10 cellular contexts compared by ENCODE assay signal in the genomic region with DNA sequence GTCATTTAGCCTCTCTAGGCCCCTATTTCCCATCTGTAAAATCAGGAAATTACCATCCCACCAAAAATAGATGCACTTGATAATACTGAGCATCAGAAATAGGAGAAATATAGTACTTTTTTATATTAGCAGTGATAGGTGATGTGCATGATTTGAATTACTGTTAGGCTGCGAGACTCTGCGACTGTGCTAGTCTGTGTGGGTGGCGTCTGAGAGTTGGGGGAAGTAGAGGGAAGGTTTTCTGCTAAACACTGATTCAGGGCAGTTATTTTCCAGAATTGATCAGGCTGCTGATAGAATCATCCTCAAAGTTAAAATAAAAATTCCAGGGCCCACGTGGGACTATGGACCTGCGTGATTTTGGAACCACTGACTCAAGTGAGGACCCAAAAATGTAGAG.
A peak's percentile ranks its signal among the peaks of the same experiment; 100 is the strongest.
DNase-seq lines count a peak whose midpoint lies in the region; ATAC-seq and TF ChIP-seq lines count a peak whose summit lies in the region.
"Had no signal": no experiment of that assay in that cellular context is flagged by ENCODE, and none has a peak within 500 bp of the region (broad histone marks: within the 10 kb centered on the region; RNA-seq: fewer than 3 reads in every experiment).

No MANE protein-coding gene starts in this region.

- POLR2A ChIA-PET in CD4-positive, alpha-beta memory T cell (lab: Charles Lee; ENCODE audit: partially characterized antibody) = interaction anchor here (0.9 to 6.1 kb wide), 12 partner anchors 9 to 210 kb away, joined by 3 to 76 read pairs (median 13); a partner anchor contains a TSS

- TF ChIP-seq CTCF in CD14-positive monocyte (IDR thresholded peaks at IDR 0.05) (no peak), gastroesophageal sphincter (IDR thresholded peaks at IDR 0.05) (no peak), hepatocyte (IDR thresholded peaks at IDR 0.05; ENCODE audit: poor library complexity) (no peak), thyroid gland (IDR thresholded peaks at IDR 0.05) (no peak)

- H3K36me3 ChIP-seq in CD4-positive, alpha-beta memory T cell (ENCODE audit: insufficient read depth, low read length) = peaks cover 78% of the 10 kb centered on the region
- H3K36me3 ChIP-seq in gastroesophageal sphincter = peaks cover 0 to 3% of the 10 kb centered on the region in 2 donors
- H3K36me3 ChIP-seq in hepatocyte (replicated peaks; ENCODE audit: insufficient read depth, low read depth) = no peaks in the 10 kb centered on the region
- no peaks in the 10 kb centered on the region for H3K36me3 ChIP-seq in thyroid gland

- H2AFZ ChIP-seq in hepatocyte = no peak overlapping the region

- intact Hi-C loops in CD14-positive monocyte (cut with micrococcal nuclease) = loop anchor here (5.0 kb wide), 2 partner anchors 73 to 158 kb away; no protein-coding TSS in a partner anchor
- intact Hi-C loops in CD4-positive, alpha-beta memory T cell (cut with micrococcal nuclease) = no loop called here
- intact Hi-C loops in thyroid gland (cut with DNase I) = loop anchor here (5.0 to 10.0 kb wide), 2 partner anchors 136 to 213 kb away; no protein-coding TSS in a partner anchor

- peaks cover 86% of the 10 kb centered on the region for H3K4me1 ChIP-seq in CD4-positive, alpha-beta memory T cell (ENCODE audit: insufficient read depth, low read length)
- H3K4me1 ChIP-seq in gastroesophageal sphincter (peaks cover 0 to 20% (median 0%) of the 10 kb centered on the region in 3 donors), hepatocyte (ENCODE audit: insufficient read depth) (no peaks in the 10 kb centered on the region), thyroid gland (peaks cover 23 to 45% of the 10 kb centered on the region in 2 donors)

- CTCF ChIA-PET in CD4-positive, alpha-beta memory T cell (lab: Charles Lee; ENCODE audit: partially characterized antibody) = interaction anchor here (1.1 to 7.4 kb wide), 6 partner anchors 57 to 212 kb away, joined by 3 to 133 read pairs (median 30); a partner anchor contains a TSS

- peaks cover 0 to 2% (median 0%) of the 10 kb centered on the region in 3 donors for H3K27me3 Mint-ChIP-seq in CD14-positive monocyte (ENCODE audit: low read depth in 3 of 3)
- no peaks in the 10 kb centered on the region for H3K27me3 Mint-ChIP-seq in CD4-positive, alpha-beta memory T cell
- H3K27me3 Mint-ChIP-seq in activated T-helper 17 cell treated with anti-CD3 and anti-CD28 coated beads, Interleukin-2, amount 50 U/mL, for 72 hours = no peaks in the 10 kb centered on the region
- H3K27me3 Mint-ChIP-seq in memory B cell = no peaks in the 10 kb centered on the region

- TF ChIP-seq EP300 in gastroesophageal sphincter (IDR thresholded peaks at IDR 0.05) = no peak

- peaks cover 88 to 97% of the 10 kb centered on the region in 2 donors for H3K36me3 Mint-ChIP-seq in CD14-positive monocyte
- peaks cover 76 to 97% of the 10 kb centered on the region in 2 donors for H3K36me3 Mint-ChIP-seq in CD4-positive, alpha-beta memory T cell
- peaks cover 99% of the 10 kb centered on the region for H3K36me3 Mint-ChIP-seq in activated T-helper 17 cell treated with anti-CD3 and anti-CD28 coated beads, Interleukin-2, amount 50 U/mL, for 72 hours (ENCODE audit: low read depth)
- peaks cover 40% of the 10 kb centered on the region for H3K36me3 Mint-ChIP-seq in memory B cell

- no peak for DNase-seq in CD14-positive monocyte (ENCODE audit: low spot score)
- no peak for DNase-seq in CD4-positive, alpha-beta memory T cell
- no peak for DNase-seq in memory B cell (ENCODE audit: low spot score in 2 of 2)
- no peak for DNase-seq in hepatocyte (ENCODE audit: low spot score)
- no peak for DNase-seq in thyroid gland
- DNase-seq: endodermal cell, NCI-H2029 treated with DMSO at 0.1 percent for 48 hours, NCI-H748 treated with DMSO at 0.1 percent for 48 hours had no signal

- H3K27ac Mint-ChIP-seq in CD14-positive monocyte (peak overlapping the region; percentile 93 to 99 (median 98)), memory B cell (peak overlapping the region; percentile 95)
- peak overlapping the region; percentile 85 to 95 (median 90) for H3K27ac Mint-ChIP-seq in CD4-positive, alpha-beta memory T cell
- peak overlapping the region; percentile 93 for H3K27ac Mint-ChIP-seq in activated T-helper 17 cell treated with anti-CD3 and anti-CD28 coated beads, Interleukin-2, amount 50 U/mL, for 72 hours
- H3K27ac Mint-ChIP-seq: endodermal cell had no signal

- no peak overlapping the region for H3K4me3 Mint-ChIP-seq in CD14-positive monocyte
- peak overlapping the region; percentile 33 to 87 (median 79) for H3K4me3 Mint-ChIP-seq in CD4-positive, alpha-beta memory T cell
- peak overlapping the region; percentile 82 for H3K4me3 Mint-ChIP-seq in activated T-helper 17 cell treated with anti-CD3 and anti-CD28 coated beads, Interleukin-2, amount 50 U/mL, for 72 hours
- H3K4me3 Mint-ChIP-seq in memory B cell = peak overlapping the region; percentile 21
- H3K4me3 Mint-ChIP-seq: endodermal cell had no signal

- H3K4me1 Mint-ChIP-seq in CD14-positive monocyte (peaks cover 68% of the 10 kb centered on the region), memory B cell (peaks cover 60% of the 10 kb centered on the region)
- H3K4me1 Mint-ChIP-seq in CD4-positive, alpha-beta memory T cell = peaks cover 66 to 85% (median 77%) of the 10 kb centered on the region in 4 donors
- H3K4me1 Mint-ChIP-seq in activated T-helper 17 cell treated with anti-CD3 and anti-CD28 coated beads, Interleukin-2, amount 50 U/mL, for 72 hours = peaks cover 57% of the 10 kb centered on the region

- H3K27me3 ChIP-seq in CD4-positive, alpha-beta memory T cell (ENCODE audit: insufficient read depth, low read length) = no peaks in the 10 kb centered on the region
- peaks cover 6% of the 10 kb centered on the region for H3K27me3 ChIP-seq in gastroesophageal sphincter
- H3K27me3 ChIP-seq in hepatocyte = no peaks in the 10 kb centered on the region
- H3K27me3 ChIP-seq in thyroid gland = no peaks in the 10 kb centered on the region

- no peaks in the 10 kb centered on the region for H3K9me3 ChIP-seq in CD4-positive, alpha-beta memory T cell (ENCODE audit: control insufficient read depth in 1 of 2, low read length in 2 of 2)
- H3K9me3 ChIP-seq in gastroesophageal sphincter (no peaks in the 10 kb centered on the region), hepatocyte (ENCODE audit: low read depth) (no peaks in the 10 kb centered on the region), thyroid gland (no peaks in the 10 kb centered on the region)

- peak overlapping the region; percentile 61 for H3K27ac ChIP-seq in CD4-positive, alpha-beta memory T cell (ENCODE audit: low read depth, low read length)
- H3K27ac ChIP-seq in gastroesophageal sphincter = no peak overlapping the region
- H3K27ac ChIP-seq in hepatocyte = no peak overlapping the region
- no peak overlapping the region for H3K27ac ChIP-seq in thyroid gland

- no peak overlapping the region for H3K4me2 ChIP-seq in hepatocyte

- peak; percentile 27 for ATAC-seq in activated T-helper 17 cell treated with anti-CD3 and anti-CD28 coated beads, Interleukin-2, amount 50 U/mL, for 72 hours (replicated peaks)
- ATAC-seq in memory B cell (ENCODE audit: low read depth) (no peak), gastroesophageal sphincter (no peak)

- H4K20me1 ChIP-seq in hepatocyte (ENCODE audit: insufficient read depth, poor library complexity, severe bottlenecking) = no peaks in the 10 kb centered on the region

- no peaks in the 10 kb centered on the region for H3K9me3 Mint-ChIP-seq in CD14-positive monocyte
- H3K9me3 Mint-ChIP-seq in CD4-positive, alpha-beta memory T cell = no peaks in the 10 kb centered on the region
- H3K9me3 Mint-ChIP-seq in activated T-helper 17 cell treated with anti-CD3 and anti-CD28 coated beads, Interleukin-2, amount 50 U/mL, for 72 hours = no peaks in the 10 kb centered on the region
- no peaks in the 10 kb centered on the region for H3K9me3 Mint-ChIP-seq in memory B cell
- H3K9me3 Mint-ChIP-seq: endodermal cell had no signal

- peak overlapping the region in 1 of 2 donors; percentile 28 for H3K4me3 ChIP-seq in CD4-positive, alpha-beta memory T cell (ENCODE audit: low read length in 2 of 2)
- H3K4me3 ChIP-seq in gastroesophageal sphincter = no peak overlapping the region
- no peak overlapping the region for H3K4me3 ChIP-seq in hepatocyte
- no peak overlapping the region for H3K4me3 ChIP-seq in thyroid gland (replicated peaks in 1 of 3)

- TF ChIP-seq POLR2A in gastroesophageal sphincter (IDR thresholded peaks at IDR 0.05) (no peak), thyroid gland (IDR thresholded peaks at IDR 0.05) (no peak)

- H3K79me2 ChIP-seq in hepatocyte = no peaks in the 10 kb centered on the region

- no peaks in the 10 kb centered on the region for H3K9me2 ChIP-seq in hepatocyte (replicated peaks; ENCODE audit: insufficient read depth)

- WGBS in gastroesophageal sphincter (ENCODE audit: low coverage in 1 of 2), 2 donors = 85 to 91% methylated on average over 4 to 5 of the region's 5 CpGs
- 89% methylated on average over 5 of the region's 5 CpGs for WGBS in hepatocyte (ENCODE audit: low lambda C conversion rate, missing lambda C conversion rate)
- WGBS in thyroid gland, 2 donors = 90 to 94% methylated on average over 5 of the region's 5 CpGs

Comparison
In these comparisons a context has a peak if more than half of its experiments do, and no peak if none do; other contexts are left out.
1. H3K4me3 Mint-ChIP-seq: peak in CD4-positive, alpha-beta memory T cell (8 of 8), activated T-helper 17 cell treated with anti-CD3 and anti-CD28 coated beads, Interleukin-2, amount 50 U/mL, for 72 hours (single experiment) and memory B cell (single experiment); none in CD14-positive monocyte (0 of 2).
2. Peak in every context shown above with its lines, with median percentiles within 50 percentile points of each other: H3K27ac Mint-ChIP-seq.